24 cellular contexts compared by ENCODE assay signal in the genomic region with DNA sequence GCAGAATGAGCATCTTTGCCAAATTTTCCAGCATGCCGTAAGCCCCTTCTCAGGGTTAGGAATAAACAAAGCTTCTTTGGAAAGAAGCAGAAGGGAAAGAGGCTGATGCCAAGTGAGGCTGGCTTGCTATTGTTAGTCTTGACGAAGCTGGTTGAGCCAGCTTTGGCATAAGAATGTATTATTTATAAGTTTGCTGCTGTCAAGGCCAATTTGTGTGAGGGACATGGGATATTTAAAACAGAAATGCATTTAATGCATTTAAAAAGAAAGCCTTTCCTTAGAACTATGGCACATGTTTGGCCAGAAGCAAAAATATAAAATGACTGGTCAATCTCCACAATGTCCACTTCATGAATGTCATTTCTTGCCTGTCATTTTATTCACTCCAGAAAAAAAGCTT. TPM values are rescaled to one million over a fixed set of nuclear protein-coding genes. Genes with fewer than 3 reads are reported as not detected.
A peak's percentile ranks its signal among the peaks of the same experiment; 100 is the strongest.
DNase-seq lines count a peak whose midpoint lies in the region; ATAC-seq and TF ChIP-seq lines count a peak whose summit lies in the region.
"Had no signal": no experiment of that assay in that cellular context is flagged by ENCODE, and none has a peak within 500 bp of the region (broad histone marks: within the 10 kb centered on the region; RNA-seq: fewer than 3 reads in every experiment).

No MANE protein-coding gene starts in this region.

- peak in 6 of 8 donors; percentile 21 to 60 (median 52) for ATAC-seq in heart right ventricle
- ATAC-seq: left colon had no signal

- 4 to 20% methylated on average over 2 of the region's 2 CpGs for WGBS in heart right ventricle, 2 donors

- H3K4me3 ChIP-seq in coronary artery: no peak overlapping the region
- no peak overlapping the region for H3K4me3 ChIP-seq in heart right ventricle
- H3K4me3 ChIP-seq: prostate gland, stomach, transverse colon had no signal

- H3K36me3 ChIP-seq in heart right ventricle: no peaks in the 10 kb centered on the region
- H3K36me3 ChIP-seq: prostate gland, stomach, transverse colon had no signal

- H3K9me3 ChIP-seq in heart right ventricle: no peaks in the 10 kb centered on the region
- H3K9me3 ChIP-seq: prostate gland, stomach, transverse colon had no signal

- peaks cover 8 to 81% (median 49%) of the 10 kb centered on the region in 9 donors for H3K4me1 ChIP-seq in heart right ventricle
- H3K4me1 ChIP-seq: prostate gland had no signal

- H3K27me3 ChIP-seq in heart right ventricle: no peaks in the 10 kb centered on the region
- H3K27me3 ChIP-seq: stomach, transverse colon had no signal

- TF ChIP-seq CTCF in coronary artery (IDR thresholded peaks at IDR 0.05): no peak
- TF ChIP-seq CTCF in heart right ventricle (IDR thresholded peaks at IDR 0.05): no peak

- in situ Hi-C loops in G401 (cut with HindIII; ENCODE audit: low sequenced_read_pairs): no loop called here

- H3K27ac ChIP-seq in coronary artery (peak overlapping the region; percentile 60 to 71), heart right ventricle (peak overlapping the region; percentile 47 to 97 (median 87))
- H3K27ac ChIP-seq: prostate gland, stomach, transverse colon had no signal

- intact Hi-C loops in heart right ventricle (cut with DNase I): loop anchor here in 4 of 10 donors (2.0 to 10.0 kb wide), 4 partner anchors 31 to 57 kb away; a partner anchor contains a TSS

- DNase-seq in G401 (ENCODE audit: low spot score) (peak; percentile 9), coronary artery (ENCODE audit: low spot score) (no peak), heart right ventricle (peak in 1 of 2 donors; percentile 40), pons (ENCODE audit: low spot score) (peak; percentile 85), T-helper 2 cell (no peak), SK-N-DZ (ENCODE audit: low spot score) (no peak), HPDE6-E6E7 (ENCODE audit: extremely low spot score) (no peak), DMS 273 (lab: John Stamatoyannopoulos, UW; ENCODE audit: unreplicated experiment) (no peak)
- DNase-seq: activated CD4-positive, alpha-beta T cell treated with anti-CD3 and anti-CD28 coated beads, Interleukin-2, amount 10 ng/mL, durations not matched to agents 24 days and 14 days; activated gamma-delta T cell; activated T-cell treated with anti-CD3 and anti-CD28 coated beads, Interleukin-2, amount 50 U/mL, for 1 hour; CD4-positive, CD25-positive, alpha-beta regulatory T cell; effector CD4-positive, alpha-beta T cell; left colon; mesendoderm; naive B cell; NCI-H1105; NCI-H2081 treated with DMSO at 0.1 percent for 48 hours; NCI-H345; small intestine; stomach; SW 1271; transverse colon had no signal

RNA-seq across cellular contexts. Expression of a gene that starts 52.5 kb away (rescaled TPM):
- total RNA-seq in G401 (2014; rRNA removed; shearing (Covaris generic)): 0.74 and 0.88 TPM in 2 replicates
- 1,000 to 10,000 TPM; 2,633 to 4,921 (median 3,995) TPM for total RNA-seq in heart right ventricle
- 100 to 1,000 TPM in 1 of 2 donors, 10 to 100 TPM in 1; 65.7 to 862 TPM for polyA plus RNA-seq in heart right ventricle
- under 0.01 TPM in 1 of 2 replicates, not detected in the other for polyA plus RNA-seq in SK-N-DZ (2014; cell fraction: cytosol; rRNA removed)
- polyA plus RNA-seq in SK-N-DZ (2014; cell fraction: nucleus; rRNA removed): 0.05 and 0.06 TPM in 2 replicates

Comparison
In these comparisons a context has a peak if more than half of its experiments do, and no peak if none do; other contexts are left out.
1. DNase-seq: peak in G401 (single experiment) and pons (single experiment); none in coronary artery (single experiment), T-helper 2 cell (0 of 5), SK-N-DZ (single experiment), HPDE6-E6E7 (single experiment) and DMS 273 (single experiment).
2. RNA of a gene that starts 52.5 kb away (total RNA-seq): 2,633 to 4,921 TPM in heart right ventricle; 0.74 to 0.88 TPM in G401; every median in the first group is over 1,000 times any median in the second.